ENCODE assay signal across 22 cellular contexts in the genomic region with DNA sequence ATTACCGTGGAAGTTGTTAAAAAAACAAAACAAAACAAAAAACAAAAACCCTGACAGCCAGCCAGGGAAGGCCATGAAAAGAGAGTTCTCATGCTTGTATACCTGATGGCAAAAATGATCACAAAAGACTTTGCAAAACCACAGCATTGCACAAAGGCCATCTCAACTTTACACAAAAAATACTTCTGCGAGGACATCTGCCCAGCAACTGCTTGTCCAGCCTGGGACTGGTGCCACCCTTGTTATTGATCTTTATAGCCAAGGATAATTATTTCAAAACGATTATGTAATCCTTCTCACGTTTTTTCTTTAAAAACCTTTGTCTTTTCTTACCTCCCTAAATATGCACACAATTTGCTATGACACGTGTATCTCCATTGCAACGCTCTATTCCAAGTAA. TPM values are rescaled to one million over a fixed set of nuclear protein-coding genes. Genes with fewer than 3 reads are reported as not detected.
"Had no signal": no experiment of that assay in that cellular context is flagged by ENCODE, and none has a peak within 500 bp of the region (broad histone marks: within the 10 kb centered on the region; RNA-seq: fewer than 3 reads in every experiment).

No MANE protein-coding gene starts in this region.

- H3K4me1 ChIP-seq: left lung, lower lobe of right lung, stomach, thyroid gland, vagina had no signal

- H3K27me3 ChIP-seq: left lung, ovary, stomach, thyroid gland, vagina had no signal

- H3K27ac ChIP-seq: epithelial cell of prostate, left lung, lower lobe of right lung, ovary, stomach, thyroid gland, vagina had no signal

- ATAC-seq: esophagus mucosa; left lung; lower lobe of right lung; natural killer cell; sciatic nerve; stimulated activated effector memory CD8-positive, alpha-beta T cell treated with anti-CD3 and anti-CD28 coated beads, Interleukin-12 subunit alpha, Interleukin-12 subunit beta, amount 100 ng/mL, for 72 hours had no signal

- DNase-seq: cerebellar nuclear complex; effector CD8-positive, alpha-beta T cell; endodermal cell; kidney; left lung; lower lobe of right lung; natural killer cell; occipital lobe; ovary; stimulated activated CD4-positive, alpha-beta T cell treated with anti-CD3 and anti-CD28 coated beads, Interleukin-2, amount 100 ng/mL, for 24 hours; stimulated activated CD4-positive, alpha-beta T cell treated with anti-CD3 and anti-CD28 coated beads, Interleukin-4, amount 100 ng/mL, for 24 hours; stimulated activated naive CD4-positive, alpha-beta T cell treated with Interleukin-2 at 50 U/mL for 16 hours; stomach; thyroid gland had no signal

- H3K9me3 ChIP-seq: left lung, lower lobe of right lung, ovary, stomach, thyroid gland, vagina had no signal

- H3K4me3 ChIP-seq: left lung, lower lobe of right lung, ovary, stomach, thyroid gland, vagina had no signal

- H3K36me3 ChIP-seq: left lung, lower lobe of right lung, ovary, stomach, thyroid gland, vagina had no signal

RNA-seq across cellular contexts. Expression of gene SLC28A3, which starts 42.2 kb away (rescaled TPM):
- total RNA-seq: frontal cortex, occipital lobe, temporal lobe had no signal
- polyA plus RNA-seq: neural cell had no signal
